ENCODE assay signal across 1 cellular context in genomic region chr21:35024071-35024420, GRCh38.
A peak's percentile ranks its signal among the peaks of the same experiment; 100 is the strongest.
TF ChIP-seq lines count a peak whose summit lies in the region.

No MANE protein-coding gene starts in this region.

TF ChIP-seq in HEK293, 187 proteins besides CTCF, POLR2A, EP300 and RAD21 (continued from another document):
- TF ChIP-seq PRDM10 (tag by site-specific recombination; IDR thresholded peaks at IDR 0.05) (no peak), TRIM28 (IDR thresholded peaks at IDR 0.05; ENCODE audit: borderline replicate concordance, low read length) (peak; percentile 65), ZNF169 (tag by site-specific recombination; IDR thresholded peaks at IDR 0.05) (no peak), KLF8 (tag by site-specific recombination; IDR thresholded peaks at IDR 0.05) (0 out of 2 replicates have a peak, but pooled peaks have one; percentile 15), ZNF654 (tag by site-specific recombination; IDR thresholded peaks at IDR 0.05; ENCODE audit: low read depth) (no peak), ZNF555 (tag by site-specific recombination; conservative IDR thresholded peaks at IDR 0.05) (no peak), SETDB1 (IDR thresholded peaks at IDR 0.05; ENCODE audit: insufficient read length, low read length) (peak; percentile 56), ZNF280D (tag by site-specific recombination; IDR thresholded peaks at IDR 0.05) (peak; percentile 93), ZBTB49 (tag by site-specific recombination; IDR thresholded peaks at IDR 0.05; ENCODE audit: low read depth) (no peak)
